ENCODE assay signal across 10 cellular contexts in the genomic region with DNA sequence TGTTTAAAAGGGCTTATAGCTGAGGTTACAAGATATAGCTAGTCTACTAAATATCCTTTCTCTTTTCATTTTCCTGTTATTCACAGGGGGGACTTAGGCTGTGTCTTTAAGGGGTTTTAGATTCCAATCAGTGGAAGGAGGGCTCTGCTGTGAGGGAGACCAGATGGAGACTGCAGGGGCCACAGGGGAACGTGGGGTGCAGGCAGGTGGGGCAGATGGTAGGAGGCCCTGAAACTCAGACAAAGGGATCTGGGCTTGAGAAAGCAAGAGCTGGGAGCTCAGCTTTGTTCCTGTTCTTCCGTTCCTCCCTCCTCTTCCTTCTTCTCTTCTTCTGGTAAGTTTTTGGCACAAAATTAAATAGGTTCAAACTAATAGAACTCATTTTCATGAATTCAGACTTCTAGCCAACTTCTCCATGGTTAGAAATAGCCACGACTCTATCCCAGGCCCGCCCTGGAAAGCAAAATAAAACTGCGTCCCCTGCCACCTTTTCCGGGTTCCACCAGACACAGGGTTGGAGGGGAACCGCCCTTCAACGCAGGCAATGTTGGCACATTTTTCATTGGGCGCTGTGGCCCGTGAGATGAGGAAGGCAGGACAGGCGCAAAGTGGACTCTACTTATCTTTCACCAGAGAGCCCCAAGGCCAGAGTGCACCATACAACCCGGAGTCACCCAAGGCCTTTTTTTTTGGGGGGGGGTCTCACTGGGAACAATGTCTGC. TPM values are rescaled to one million over a fixed set of nuclear protein-coding genes. Genes with fewer than 3 reads are reported as not detected.
A peak's percentile ranks its signal among the peaks of the same experiment; 100 is the strongest.
DNase-seq lines count a peak whose midpoint lies in the region; ATAC-seq lines count a peak whose summit lies in the region.
"Had no signal": no experiment of that assay in that cellular context is flagged by ENCODE, and none has a peak within 500 bp of the region (broad histone marks: within the 10 kb centered on the region; RNA-seq: fewer than 3 reads in every experiment).

No MANE protein-coding gene starts in this region.

- ATAC-seq in HG03045 (IDR thresholded peaks at IDR 0.05; ENCODE audit: unreplicated experiment), result no peak

- H3K9me3 ChIP-seq in iPS-18a (ENCODE audit: control insufficient read depth, low read depth, low read length) (no peaks in the 10 kb centered on the region), stomach smooth muscle (ENCODE audit: control insufficient read depth in 2 of 2, low read length in 2 of 2) (no peaks in the 10 kb centered on the region)

- H3K9me3 Mint-ChIP-seq in activated CD4-positive, alpha-beta memory T cell treated with anti-CD3 and anti-CD28 coated beads for 36 hours, result no peaks in the 10 kb centered on the region

- intact Hi-C loops in activated CD4-positive, alpha-beta memory T cell treated with anti-CD3 and anti-CD28 coated beads for 36 hours (cut with micrococcal nuclease), result no loop called here

- no peaks in the 10 kb centered on the region for H3K27me3 ChIP-seq in iPS-18a (ENCODE audit: control insufficient read depth, insufficient read depth, low read length)
- H3K27me3 ChIP-seq in stomach smooth muscle (ENCODE audit: control insufficient read depth in 1 of 2, insufficient read depth in 2 of 2, low read length in 2 of 2), result peaks cover 0 to 5% of the 10 kb centered on the region in 2 donors

- H3K36me3 ChIP-seq in iPS-18a (ENCODE audit: control insufficient read depth, low read depth, low read length), result no peaks in the 10 kb centered on the region
- no peaks in the 10 kb centered on the region for H3K36me3 ChIP-seq in stomach smooth muscle (ENCODE audit: control insufficient read depth in 2 of 2, insufficient read depth in 2 of 2, low read length in 2 of 2)

- CTCF ChIA-PET in activated CD4-positive, alpha-beta memory T cell treated with anti-CD3 and anti-CD28 coated beads for 36 hours (lab: Charles Lee), result interaction anchor here (1.1 to 1.9 kb wide), 6 partner anchors 14 to 121 kb away, joined by 3 to 8 read pairs (median 6); no protein-coding TSS in a partner anchor

- H3K27me3 Mint-ChIP-seq in activated CD4-positive, alpha-beta memory T cell treated with anti-CD3 and anti-CD28 coated beads for 36 hours, result peaks cover 3% of the 10 kb centered on the region

- DNase-seq in DMS153 (lab: John Stamatoyannopoulos, UW) (peak; percentile 18), DMS153 treated with DMSO at 0.1 percent for 48 hours (lab: John Stamatoyannopoulos, UW; ENCODE audit: unreplicated experiment) (no peak), LoVo (ENCODE audit: low spot score) (no peak), pons (ENCODE audit: low spot score) (no peak)
- peak; percentile 61 for DNase-seq in activated CD4-positive, alpha-beta memory T cell treated with anti-CD3 and anti-CD28 coated beads for 36 hours
- DNase-seq: 8988T had no signal

- H3K4me1 Mint-ChIP-seq in activated CD4-positive, alpha-beta memory T cell treated with anti-CD3 and anti-CD28 coated beads for 36 hours (ENCODE audit: low read depth), result peaks cover 25% of the 10 kb centered on the region

- H3K4me3 ChIP-seq in iPS-18a (ENCODE audit: low read length), result peak overlapping the region; percentile 2
- peak overlapping the region in 1 of 2 donors; percentile 29 for H3K4me3 ChIP-seq in stomach smooth muscle (ENCODE audit: low read length in 2 of 2)
- H3K4me3 ChIP-seq: SK-N-MC had no signal

- peaks cover 37% of the 10 kb centered on the region for H3K36me3 Mint-ChIP-seq in activated CD4-positive, alpha-beta memory T cell treated with anti-CD3 and anti-CD28 coated beads for 36 hours

- H3K27ac Mint-ChIP-seq in activated CD4-positive, alpha-beta memory T cell treated with anti-CD3 and anti-CD28 coated beads for 36 hours, result peak overlapping the region; percentile 99

- H3K4me1 ChIP-seq in iPS-18a (ENCODE audit: control insufficient read depth, low read depth, low read length), result peaks cover 35% of the 10 kb centered on the region
- H3K4me1 ChIP-seq in stomach smooth muscle (ENCODE audit: control insufficient read depth, insufficient read depth, low read length), result peaks cover 12% of the 10 kb centered on the region

- peak overlapping the region; percentile 60 for H3K27ac ChIP-seq in iPS-18a (ENCODE audit: low read length)
- peak overlapping the region; percentile 64 for H3K27ac ChIP-seq in stomach smooth muscle (ENCODE audit: low read length)
- H3K27ac ChIP-seq: SK-N-MC had no signal

- peak overlapping the region; percentile 25 for H3K9ac ChIP-seq in iPS-18a (ENCODE audit: low read length)
- H3K9ac ChIP-seq in stomach smooth muscle (ENCODE audit: low read length in 2 of 2), result peak overlapping the region in 1 of 2 donors; percentile 30

- peak overlapping the region; percentile 86 for H3K4me3 Mint-ChIP-seq in activated CD4-positive, alpha-beta memory T cell treated with anti-CD3 and anti-CD28 coated beads for 36 hours

- POLR2A ChIA-PET in activated CD4-positive, alpha-beta memory T cell treated with anti-CD3 and anti-CD28 coated beads for 36 hours (lab: Charles Lee), result interaction anchor here (1.0 to 16.1 kb wide), 5 partner anchors 18 to 119 kb away, joined by 3 to 426 read pairs (median 71); no protein-coding TSS in a partner anchor

RNA-seq across cellular contexts. Expression of gene TMSB4X, which starts 3.5 kb away (rescaled TPM):
- total RNA-seq in activated CD4-positive, alpha-beta memory T cell treated with anti-CD3 and anti-CD28 coated beads for 36 hours, result 1,000 to 10,000 TPM; 6,087 to 6,256 TPM

Comparison
In these comparisons a context has a peak if more than half of its experiments do, and no peak if none do; other contexts are left out.
1. DNase-seq: peak in DMS153 (single experiment) and activated CD4-positive, alpha-beta memory T cell treated with anti-CD3 and anti-CD28 coated beads for 36 hours (single experiment); none in DMS153 treated with DMSO at 0.1 percent for 48 hours (single experiment), LoVo (single experiment) and pons (single experiment).